Comparison of ENCODE assay signal across 8 cellular contexts in genomic region chr2:64114063-64114911, GRCh38. TPM values are rescaled to one million over a fixed set of nuclear protein-coding genes. Genes with fewer than 3 reads are reported as not detected.
DNase-seq lines count a peak whose midpoint lies in the region; ATAC-seq and TF ChIP-seq lines count a peak whose summit lies in the region.

No MANE protein-coding gene starts in this region.

- H3K27me3 Mint-ChIP-seq in activated naive CD4-positive, alpha-beta T cell treated with anti-CD3 and anti-CD28 coated beads, Interleukin-2, amount 50 U/mL, for 24 hours = no peaks in the 10 kb centered on the region
- H3K27me3 Mint-ChIP-seq in activated CD4-positive, alpha-beta memory T cell treated with anti-CD3 and anti-CD28 coated beads for 36 hours = no peaks in the 10 kb centered on the region

- peaks cover 8% of the 10 kb centered on the region for H3K36me3 Mint-ChIP-seq in activated naive CD4-positive, alpha-beta T cell treated with anti-CD3 and anti-CD28 coated beads, Interleukin-2, amount 50 U/mL, for 24 hours
- H3K36me3 Mint-ChIP-seq in activated CD4-positive, alpha-beta memory T cell treated with anti-CD3 and anti-CD28 coated beads for 36 hours = peaks cover 9% of the 10 kb centered on the region

- intact Hi-C loops in activated CD4-positive, alpha-beta memory T cell treated with anti-CD3 and anti-CD28 coated beads for 36 hours (cut with micrococcal nuclease) = loop anchor here (1.0 kb wide), 7 partner anchors 13 to 212 kb away; partner anchors contain the start of gene PELI1

- no peaks in the 10 kb centered on the region for H3K9me3 Mint-ChIP-seq in activated naive CD4-positive, alpha-beta T cell treated with anti-CD3 and anti-CD28 coated beads, Interleukin-2, amount 50 U/mL, for 24 hours
- no peaks in the 10 kb centered on the region for H3K9me3 Mint-ChIP-seq in activated CD4-positive, alpha-beta memory T cell treated with anti-CD3 and anti-CD28 coated beads for 36 hours

- peak; percentile 45 for ATAC-seq in HG03135 (IDR thresholded peaks at IDR 0.05; ENCODE audit: unreplicated experiment)

- no peak for TF ChIP-seq CTCF in kidney epithelial cell (IDR thresholded peaks at IDR 0.05; ENCODE audit: insufficient read depth, low read length, poor library complexity, severe bottlenecking)

- H3K27me3 ChIP-seq in kidney epithelial cell (ENCODE audit: control insufficient read depth, insufficient read depth, low read length) = no peaks in the 10 kb centered on the region

- peak overlapping the region; percentile 76 for H3K4me3 Mint-ChIP-seq in activated naive CD4-positive, alpha-beta T cell treated with anti-CD3 and anti-CD28 coated beads, Interleukin-2, amount 50 U/mL, for 24 hours
- no peak overlapping the region for H3K4me3 Mint-ChIP-seq in activated CD4-positive, alpha-beta memory T cell treated with anti-CD3 and anti-CD28 coated beads for 36 hours

- DNase-seq in activated naive CD4-positive, alpha-beta T cell (lab: John Stamatoyannopoulos, UW) = no peak
- DNase-seq in activated CD4-positive, alpha-beta memory T cell treated with anti-CD3 and anti-CD28 coated beads for 36 hours = no peak
- DNase-seq in kidney epithelial cell (ENCODE audit: low read depth) (peak; percentile 41), GDM1 (lab: John Stamatoyannopoulos, UW) (no peak), HuH-7.5 (ENCODE audit: low spot score) (no peak)
- no peak for DNase-seq in effector CD8-positive, alpha-beta T cell (lab: John Stamatoyannopoulos, UW)

- H3K4me1 Mint-ChIP-seq in activated naive CD4-positive, alpha-beta T cell treated with anti-CD3 and anti-CD28 coated beads, Interleukin-2, amount 50 U/mL, for 24 hours = peaks cover 93% of the 10 kb centered on the region
- peaks cover 70% of the 10 kb centered on the region for H3K4me1 Mint-ChIP-seq in activated CD4-positive, alpha-beta memory T cell treated with anti-CD3 and anti-CD28 coated beads for 36 hours (ENCODE audit: low read depth)

- H3K27ac Mint-ChIP-seq in activated naive CD4-positive, alpha-beta T cell treated with anti-CD3 and anti-CD28 coated beads, Interleukin-2, amount 50 U/mL, for 24 hours = peak overlapping the region; percentile 97
- H3K27ac Mint-ChIP-seq in activated CD4-positive, alpha-beta memory T cell treated with anti-CD3 and anti-CD28 coated beads for 36 hours = peak overlapping the region; percentile 85

- no peaks in the 10 kb centered on the region for H3K36me3 ChIP-seq in kidney epithelial cell (ENCODE audit: control insufficient read depth, insufficient read depth, low read length)

- CTCF ChIA-PET in activated CD4-positive, alpha-beta memory T cell treated with anti-CD3 and anti-CD28 coated beads for 36 hours (lab: Charles Lee) = interaction anchor here (0.8 to 1.2 kb wide), 2 partner anchors 11 to 213 kb away, joined by 3 read pairs; no protein-coding TSS in a partner anchor

- POLR2A ChIA-PET in activated CD4-positive, alpha-beta memory T cell treated with anti-CD3 and anti-CD28 coated beads for 36 hours (lab: Charles Lee) = interaction anchor here (0.8 to 1.5 kb wide), 5 partner anchors 13 to 212 kb away, joined by 3 to 9 read pairs (median 5); no protein-coding TSS in a partner anchor

- no peak overlapping the region for H3K4me3 ChIP-seq in kidney epithelial cell (ENCODE audit: low read depth, low read length)

RNA-seq across cellular contexts. Expression of gene PELI1, which starts 29.9 kb away (rescaled TPM):
- 10 to 100 TPM; 38.4 to 42.9 TPM for total RNA-seq in activated CD4-positive, alpha-beta memory T cell treated with anti-CD3 and anti-CD28 coated beads for 36 hours
- 13.6 and 15.8 TPM in 2 replicates for total RNA-seq in kidney epithelial cell
